Comparison of ENCODE assay signal across 8 cellular contexts in genomic region chr11:19938051-19938856, GRCh38.
DNase-seq lines count a peak whose midpoint lies in the region; ATAC-seq and TF ChIP-seq lines count a peak whose summit lies in the region.

No MANE protein-coding gene starts in this region.

- no peaks in the 10 kb centered on the region for H3K9me3 ChIP-seq in mucosa of descending colon

- H3K27ac ChIP-seq in HL-60 (replicated peaks), result no peak overlapping the region

- intact Hi-C loops in mucosa of descending colon (cut with DNase I, micrococcal nuclease), result no loop called here

- no peaks in the 10 kb centered on the region for H3K27me3 ChIP-seq in HL-60 (ENCODE audit: insufficient read depth, poor library complexity, severe bottlenecking)

- H3K4me3 ChIP-seq in HL-60 (replicated peaks; ENCODE audit: insufficient read depth, low read length) (no peak overlapping the region), mucosa of descending colon (no peak overlapping the region)

- H3K36me3 ChIP-seq in mucosa of descending colon (ENCODE audit: low read depth), result no peaks in the 10 kb centered on the region

- no peaks in the 10 kb centered on the region for H3K4me1 ChIP-seq in mucosa of descending colon (ENCODE audit: low read depth)

- peak; percentile 74 for TF ChIP-seq CTCF in HL-60 (IDR thresholded peaks at IDR 0.05; ENCODE audit: insufficient read depth, low read length)
- TF ChIP-seq CTCF in mucosa of descending colon (IDR thresholded peaks at IDR 0.05), result peak; percentile 55

- peak; percentile 77 for ATAC-seq in GM19455 (IDR thresholded peaks at IDR 0.05; ENCODE audit: unreplicated experiment)
- peak; percentile 77 for ATAC-seq in mucosa of descending colon
- ATAC-seq in GM18858 (IDR thresholded peaks at IDR 0.05; ENCODE audit: unreplicated experiment), result no peak
- no peak for ATAC-seq in GM21737 (IDR thresholded peaks at IDR 0.05; ENCODE audit: unreplicated experiment)

- DNase-seq in Daoy (ENCODE audit: low read depth) (peak; percentile 67), HL-60 (ENCODE audit: low read depth in 1 of 2, low spot score in 1 of 2) (peak; percentile 5 to 28), SKM-1 (lab: John Stamatoyannopoulos, UW; ENCODE audit: unreplicated experiment) (peak; percentile 12), ecto neural progenitor cell (ENCODE audit: low spot score) (peak; percentile 69), mucosa of descending colon (peak in 2 of 3 donors; percentile 62 to 71)

Comparison
In these comparisons a context has a peak if more than half of its experiments do, and no peak if none do; other contexts are left out.
1. DNase-seq: peak in every context shown above with its lines; median percentile 69 in ecto neural progenitor cell; 67 in Daoy; 66 in mucosa of descending colon; 16 in HL-60; 12 in SKM-1.
2. ATAC-seq: peak in GM19455 (single experiment) and mucosa of descending colon (single experiment); none in GM18858 (single experiment) and GM21737 (single experiment).